Comparison of ENCODE assay signal across 8 cellular contexts in the genomic region with DNA sequence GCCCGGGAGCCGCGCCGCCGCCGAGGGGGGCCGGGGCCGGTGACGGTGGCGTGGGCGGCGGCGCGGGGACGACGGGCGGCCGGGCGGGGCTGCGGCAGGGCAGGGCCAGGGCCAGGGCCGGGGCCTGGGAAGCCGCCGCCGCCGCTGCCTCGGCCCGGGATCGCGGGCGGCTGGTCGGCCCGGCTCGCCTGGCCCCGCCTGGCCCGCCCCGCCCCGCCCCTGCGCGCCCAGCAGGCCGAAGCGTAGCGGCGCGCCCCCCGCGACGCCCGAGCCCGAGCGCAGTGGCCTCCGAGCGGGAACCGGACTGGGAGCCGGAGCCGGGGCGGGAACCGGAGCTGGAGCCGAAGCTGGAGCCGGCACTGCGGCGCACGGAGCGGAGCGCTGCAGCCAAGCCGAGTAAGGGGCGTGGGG. TPM values are rescaled to one million over a fixed set of nuclear protein-coding genes. Genes with fewer than 3 reads are reported as not detected.
A peak's percentile ranks its signal among the peaks of the same experiment; 100 is the strongest.
DNase-seq lines count a peak whose midpoint lies in the region; ATAC-seq and TF ChIP-seq lines count a peak whose summit lies in the region.

A gene with protein sequence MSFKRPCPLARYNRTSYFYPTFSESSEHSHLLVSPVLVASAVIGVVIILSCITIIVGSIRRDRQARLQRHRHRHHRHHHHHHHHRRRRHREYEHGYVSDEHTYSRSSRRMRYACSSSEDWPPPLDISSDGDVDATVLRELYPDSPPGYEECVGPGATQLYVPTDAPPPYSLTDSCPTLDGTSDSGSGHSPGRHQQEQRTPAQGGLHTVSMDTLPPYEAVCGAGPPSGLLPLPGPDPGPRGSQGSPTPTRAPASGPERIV (plus strand): TSS at position 260 of the 411 bp plus-strand sequence. CDS start 10,382 bp downstream, outside the sequence.

- in situ Hi-C loops in brain microvascular endothelial cell (cut with HindIII; ENCODE audit: low pct_ligation_motif_present, low sequenced_read_pairs): no loop called here

- H3K27me3 ChIP-seq in brain microvascular endothelial cell (replicated peaks): peaks cover 34% of the 10 kb centered on the region
- peaks cover 3 to 63% of the 10 kb centered on the region in 2 donors for H3K27me3 ChIP-seq in tibial nerve

- H3K9me3 Mint-ChIP-seq in activated naive CD4-positive, alpha-beta T cell treated with anti-CD3 and anti-CD28 coated beads for 36 hours: no peaks in the 10 kb centered on the region

- peaks cover 4% of the 10 kb centered on the region for H3K4me1 Mint-ChIP-seq in activated naive CD4-positive, alpha-beta T cell treated with anti-CD3 and anti-CD28 coated beads for 36 hours (ENCODE audit: low read depth)

- no peak for TF ChIP-seq POLR2A in tibial nerve (IDR thresholded peaks at IDR 0.05)

- H3K4me3 Mint-ChIP-seq in activated naive CD4-positive, alpha-beta T cell treated with anti-CD3 and anti-CD28 coated beads for 36 hours: peak within 1 kb of the TSS; percentile 35

- TF ChIP-seq EP300 in tibial nerve (IDR thresholded peaks at IDR 0.05): no peak

- TF ChIP-seq CTCF in brain microvascular endothelial cell (IDR thresholded peaks at IDR 0.05; ENCODE audit: low read depth, low read length, missing control alignments) (no peak), tibial nerve (IDR thresholded peaks at IDR 0.05) (no peak)

- ATAC-seq in left colon: peak; percentile 83
- no peak for ATAC-seq in GM19395 (IDR thresholded peaks at IDR 0.05; ENCODE audit: unreplicated experiment)

- H3K27me3 Mint-ChIP-seq in activated naive CD4-positive, alpha-beta T cell treated with anti-CD3 and anti-CD28 coated beads for 36 hours (ENCODE audit: low read depth): peaks cover 57% of the 10 kb centered on the region

- WGBS in tibial nerve, 2 donors: 0% methylated on average over 16 of the region's 66 CpGs; no CpG with 5 or more reads in 1 of the 2 donors

- H3K36me3 ChIP-seq in brain microvascular endothelial cell (replicated peaks) (no peaks in the 10 kb centered on the region), tibial nerve (no peaks in the 10 kb centered on the region)

- CTCF ChIA-PET in activated naive CD4-positive, alpha-beta T cell treated with anti-CD3 and anti-CD28 coated beads for 36 hours (lab: Charles Lee): no interaction called here

- H3K27ac Mint-ChIP-seq in activated naive CD4-positive, alpha-beta T cell treated with anti-CD3 and anti-CD28 coated beads for 36 hours: no peak within 1 kb of the TSS

- no peaks in the 10 kb centered on the region for H3K9me3 ChIP-seq in tibial nerve

- no peaks in the 10 kb centered on the region for H3K36me3 Mint-ChIP-seq in activated naive CD4-positive, alpha-beta T cell treated with anti-CD3 and anti-CD28 coated beads for 36 hours (ENCODE audit: low read depth)

- peaks cover 0 to 32% (median 11%) of the 10 kb centered on the region in 4 donors for H3K4me1 ChIP-seq in tibial nerve

- peak within 1 kb of the TSS; percentile 39 for H3K4me3 ChIP-seq in brain microvascular endothelial cell (ENCODE audit: low read depth, low read length)
- H3K4me3 ChIP-seq in tibial nerve: peak within 1 kb of the TSS; percentile 30 to 71 (median 36)

- DNase-seq in activated naive CD4-positive, alpha-beta T cell treated with anti-CD3 and anti-CD28 coated beads for 36 hours: no peak
- no peak for DNase-seq in activated naive CD4-positive, alpha-beta T cell treated with anti-CD3 and anti-CD28 coated beads, Interleukin-2, amount 50 U/mL, for 16 hours
- DNase-seq in brain microvascular endothelial cell (no peak), left colon (peak in 1 of 2 donors; percentile 24), tibial nerve (ENCODE audit: low spot score in 2 of 2) (no peak), germinal center (ENCODE audit: low spot score) (no peak), cerebellum (ENCODE audit: low spot score) (no peak)

- H3K27ac ChIP-seq in brain microvascular endothelial cell (no peak within 1 kb of the TSS), tibial nerve (peak within 1 kb of the TSS in 1 of 4 donors; percentile 44)

- intact Hi-C loops in activated naive CD4-positive, alpha-beta T cell treated with anti-CD3 and anti-CD28 coated beads for 36 hours (cut with micrococcal nuclease): no loop called here
- intact Hi-C loops in left colon (cut with DNase I, micrococcal nuclease): no loop called here

RNA-seq across cellular contexts. Expression of the gene that starts here (rescaled TPM):
- total RNA-seq in activated naive CD4-positive, alpha-beta T cell treated with anti-CD3 and anti-CD28 coated beads for 36 hours: not detected
- total RNA-seq in left colon (not detected), tibial nerve (1 to 10 TPM in 1 of 4 donors, under 1 TPM in 2, not detected in 1; 0.21 to 1.4 (median 0.30) TPM), cerebellum (5.3 TPM)

Comparison
In these comparisons a context has a peak if more than half of its experiments do, and no peak if none do; other contexts are left out.
1. Peak in ATAC-seq in left colon; RNA of the gene not detected or under 1 TPM.